8 cellular contexts compared by ENCODE assay signal in genomic region chr1:2586154-2587070, GRCh38. TPM values are rescaled to one million over a fixed set of nuclear protein-coding genes. Genes with fewer than 3 reads are reported as not detected.
DNase-seq lines count a peak whose midpoint lies in the region; ATAC-seq and TF ChIP-seq lines count a peak whose summit lies in the region.

PRXL2B (plus strand) TSS chr1:2586777; CDS start chr1:2586886, 109 bp downstream.

- no peak for TF ChIP-seq CTCF in LNCaP clone FGC (IDR thresholded peaks at IDR 0.05; ENCODE audit: control insufficient read depth, extremely low read depth, insufficient read depth)
- no peak for TF ChIP-seq CTCF in RWPE2 (IDR thresholded peaks at IDR 0.05; ENCODE audit: poor library complexity, severe bottlenecking)

- H3K36me3 Mint-ChIP-seq in activated T-helper 17 cell treated with anti-CD3 and anti-CD28 coated beads, Interleukin-2, amount 50 U/mL, for 72 hours (ENCODE audit: low read depth): peaks cover 23% of the 10 kb centered on the region
- H3K36me3 Mint-ChIP-seq in naive B cell: no peaks in the 10 kb centered on the region
- H3K36me3 Mint-ChIP-seq in stimulated activated effector memory CD8-positive, alpha-beta T cell treated with anti-CD3 and anti-CD28 coated beads, Interleukin-12 subunit alpha, Interleukin-12 subunit beta, amount 100 ng/mL, for 72 hours: peaks cover 15% of the 10 kb centered on the region

- peak within 1 kb of the TSS; percentile 95 for H3K4me3 ChIP-seq in LNCaP clone FGC (ENCODE audit: low read depth, low read length)
- H3K4me3 ChIP-seq in RWPE2 (ENCODE audit: severe bottlenecking): peak within 1 kb of the TSS; percentile 50

- peak within 1 kb of the TSS; percentile 89 for H3K27ac Mint-ChIP-seq in activated T-helper 17 cell treated with anti-CD3 and anti-CD28 coated beads, Interleukin-2, amount 50 U/mL, for 72 hours
- peak within 1 kb of the TSS; percentile 99 to 100 (median 99) for H3K27ac Mint-ChIP-seq in naive B cell
- peak within 1 kb of the TSS; percentile 93 for H3K27ac Mint-ChIP-seq in stimulated activated effector memory CD8-positive, alpha-beta T cell treated with anti-CD3 and anti-CD28 coated beads, Interleukin-12 subunit alpha, Interleukin-12 subunit beta, amount 100 ng/mL, for 72 hours

- peak; percentile 87 for ATAC-seq in RWPE2 (ENCODE audit: low read depth)
- peak; percentile 77 for ATAC-seq in activated T-helper 17 cell treated with anti-CD3 and anti-CD28 coated beads, Interleukin-2, amount 50 U/mL, for 72 hours (replicated peaks)
- peak; percentile 68 to 69 for ATAC-seq in naive B cell (ENCODE audit: low read depth in 2 of 2)
- peak; percentile 85 for ATAC-seq in stimulated activated effector memory CD8-positive, alpha-beta T cell treated with anti-CD3 and anti-CD28 coated beads, Interleukin-12 subunit alpha, Interleukin-12 subunit beta, amount 100 ng/mL, for 72 hours

- H3K4me3 Mint-ChIP-seq in activated T-helper 17 cell treated with anti-CD3 and anti-CD28 coated beads, Interleukin-2, amount 50 U/mL, for 72 hours: peak within 1 kb of the TSS; percentile 85
- peak within 1 kb of the TSS; percentile 89 to 97 (median 95) for H3K4me3 Mint-ChIP-seq in naive B cell
- H3K4me3 Mint-ChIP-seq in stimulated activated effector memory CD8-positive, alpha-beta T cell treated with anti-CD3 and anti-CD28 coated beads, Interleukin-12 subunit alpha, Interleukin-12 subunit beta, amount 100 ng/mL, for 72 hours: peak within 1 kb of the TSS; percentile 91

- no peaks in the 10 kb centered on the region for H3K36me3 ChIP-seq in RWPE2 (ENCODE audit: low read depth)

- H3K9me3 ChIP-seq in RWPE2 (ENCODE audit: severe bottlenecking): no peaks in the 10 kb centered on the region

- H3K4me1 ChIP-seq in RWPE2 (ENCODE audit: insufficient read depth, poor library complexity, severe bottlenecking): no peaks in the 10 kb centered on the region

- no peaks in the 10 kb centered on the region for H3K27me3 ChIP-seq in RWPE2 (ENCODE audit: insufficient read depth, poor library complexity, severe bottlenecking)

- H3K27ac ChIP-seq in RWPE2 (ENCODE audit: poor library complexity, severe bottlenecking): peak within 1 kb of the TSS; percentile 57

- DNase-seq in EH (ENCODE audit: low read depth): peak; percentile 99
- DNase-seq in GOT3 (lab: John Stamatoyannopoulos, UW): peak; percentile 99
- DNase-seq in LNCaP clone FGC (ENCODE audit: low read depth): peak; percentile 95
- DNase-seq in RWPE2 (ENCODE audit: low spot score): peak; percentile 98
- DNase-seq in fibroblast of gingiva (ENCODE audit: low read depth): peak; percentile 100
- DNase-seq in naive B cell: peak; percentile 94
- DNase-seq in stimulated activated effector memory CD8-positive, alpha-beta T cell treated with anti-CD3 and anti-CD28 coated beads, Interleukin-12 subunit alpha, Interleukin-12 subunit beta, amount 100 ng/mL, for 72 hours (ENCODE audit: low spot score in 2 of 2): peak; percentile 99

- H3K27me3 Mint-ChIP-seq in activated T-helper 17 cell treated with anti-CD3 and anti-CD28 coated beads, Interleukin-2, amount 50 U/mL, for 72 hours: no peaks in the 10 kb centered on the region
- no peaks in the 10 kb centered on the region for H3K27me3 Mint-ChIP-seq in naive B cell

- peaks cover 24% of the 10 kb centered on the region for H3K4me1 Mint-ChIP-seq in activated T-helper 17 cell treated with anti-CD3 and anti-CD28 coated beads, Interleukin-2, amount 50 U/mL, for 72 hours
- H3K4me1 Mint-ChIP-seq in naive B cell: peaks cover 34 to 37% (median 36%) of the 10 kb centered on the region in 3 donors
- peaks cover 42% of the 10 kb centered on the region for H3K4me1 Mint-ChIP-seq in stimulated activated effector memory CD8-positive, alpha-beta T cell treated with anti-CD3 and anti-CD28 coated beads, Interleukin-12 subunit alpha, Interleukin-12 subunit beta, amount 100 ng/mL, for 72 hours

- H3K9me3 Mint-ChIP-seq in activated T-helper 17 cell treated with anti-CD3 and anti-CD28 coated beads, Interleukin-2, amount 50 U/mL, for 72 hours: no peaks in the 10 kb centered on the region
- peaks cover 0 to 3% (median 2%) of the 10 kb centered on the region in 7 donors for H3K9me3 Mint-ChIP-seq in naive B cell
- no peaks in the 10 kb centered on the region for H3K9me3 Mint-ChIP-seq in stimulated activated effector memory CD8-positive, alpha-beta T cell treated with anti-CD3 and anti-CD28 coated beads, Interleukin-12 subunit alpha, Interleukin-12 subunit beta, amount 100 ng/mL, for 72 hours

RNA-seq across cellular contexts. Expression of gene PRXL2B, which starts in this region (rescaled TPM):
- total RNA-seq in activated T-helper 17 cell treated with anti-CD3 and anti-CD28 coated beads, Interleukin-2, amount 50 U/mL, for 72 hours: 10 to 100 TPM; 27.4 to 36.3 TPM
- polyA plus RNA-seq in naive B cell (ENCODE audit: low read depth in 6 of 6): 10 to 100 TPM; 11.6 to 18.6 (median 13.7) TPM

Comparison
In these comparisons a context has a peak if more than half of its experiments do, and no peak if none do; other contexts are left out.
1. Peak in every context shown above with its lines: DNase-seq, ATAC-seq, H3K4me3 ChIP-seq and H3K27ac ChIP-seq.